In genomic region chr14:41718477-41719166, GRCh38 we compare ENCODE assay signal across 13 cellular contexts.
A peak's percentile ranks its signal among the peaks of the same experiment; 100 is the strongest.
DNase-seq lines count a peak whose midpoint lies in the region; ATAC-seq lines count a peak whose summit lies in the region.
"Had no signal": no experiment of that assay in that cellular context is flagged by ENCODE, and none has a peak within 500 bp of the region (broad histone marks: within the 10 kb centered on the region; RNA-seq: fewer than 3 reads in every experiment).

No MANE protein-coding gene starts in this region.

- H3K4me1 Mint-ChIP-seq in naive B cell, result peaks cover 0 to 9% (median 7%) of the 10 kb centered on the region in 3 donors
- H3K4me1 Mint-ChIP-seq: natural killer cell had no signal

- peak; percentile 60 to 82 for ATAC-seq in naive B cell (ENCODE audit: low read depth in 2 of 2)
- ATAC-seq in HG03378 (IDR thresholded peaks at IDR 0.05; ENCODE audit: unreplicated experiment), result no peak
- ATAC-seq in GM18858 (IDR thresholded peaks at IDR 0.05; ENCODE audit: unreplicated experiment), result no peak
- ATAC-seq: natural killer cell had no signal

- H3K9me3 Mint-ChIP-seq in naive B cell, result peaks cover 0 to 4% (median 0%) of the 10 kb centered on the region in 7 donors
- H3K9me3 Mint-ChIP-seq: activated naive CD4-positive, alpha-beta T cell treated with anti-CD3 and anti-CD28 coated beads, Interleukin-2, amount 50 U/mL, for 24 hours had no signal

- no peaks in the 10 kb centered on the region for H3K36me3 Mint-ChIP-seq in naive B cell
- H3K36me3 Mint-ChIP-seq: activated naive CD4-positive, alpha-beta T cell treated with anti-CD3 and anti-CD28 coated beads, Interleukin-2, amount 50 U/mL, for 24 hours had no signal

- no peak overlapping the region for H3K27ac Mint-ChIP-seq in naive B cell
- H3K27ac Mint-ChIP-seq: activated naive CD4-positive, alpha-beta T cell treated with anti-CD3 and anti-CD28 coated beads, Interleukin-2, amount 50 U/mL, for 24 hours; natural killer cell had no signal

- no peak overlapping the region for H3K4me3 Mint-ChIP-seq in naive B cell
- H3K4me3 Mint-ChIP-seq: activated naive CD4-positive, alpha-beta T cell treated with anti-CD3 and anti-CD28 coated beads, Interleukin-2, amount 50 U/mL, for 24 hours; natural killer cell had no signal

- peak; percentile 13 for DNase-seq in HT1080 (ENCODE audit: low read depth)
- peak; percentile 54 for DNase-seq in NCI-H2029 (lab: John Stamatoyannopoulos, UW)
- DNase-seq in SHP77 treated with DMSO at 0.1 percent for 48 hours (lab: John Stamatoyannopoulos, UW), result peak; percentile 66
- no peak for DNase-seq in naive B cell
- no peak for DNase-seq in A172 (ENCODE audit: low spot score)
- DNase-seq: HCEC 1CT, IMR-90, kidney, natural killer cell, NCI-H524 treated with DMSO at 0.1 percent for 48 hours had no signal

- H3K27me3 Mint-ChIP-seq in naive B cell, result no peaks in the 10 kb centered on the region
- H3K27me3 Mint-ChIP-seq: activated naive CD4-positive, alpha-beta T cell treated with anti-CD3 and anti-CD28 coated beads, Interleukin-2, amount 50 U/mL, for 24 hours had no signal

Comparison
In these comparisons a context has a peak if more than half of its experiments do, and no peak if none do; other contexts are left out.
1. DNase-seq: peak in HT1080 (single experiment), NCI-H2029 (single experiment) and SHP77 treated with DMSO at 0.1 percent for 48 hours (single experiment); none in naive B cell (single experiment) and A172 (single experiment).
2. ATAC-seq: peak in naive B cell (2 of 2); none in HG03378 (single experiment) and GM18858 (single experiment).